34 cellular contexts compared by ENCODE assay signal in genomic region chr3:13998831-13999230, GRCh38.
"Had no signal": no experiment of that assay in that cellular context is flagged by ENCODE, and none has a peak within 500 bp of the region (broad histone marks: within the 10 kb centered on the region; RNA-seq: fewer than 3 reads in every experiment).

No MANE protein-coding gene starts in this region.

- DNase-seq: Karpas-422, Kasumi-1, MG63, MM.1S, MV-4-11, NCI-H1048, NCI-H1092, NCI-H1092 treated with DMSO at 0.1 percent for 48 hours, NCI-H1105, NCI-H1105 treated with DMSO at 0.1 percent for 48 hours, NCI-H1417, NCI-H1417 treated with DMSO at 0.1 percent for 48 hours, NCI-H1436, NCI-H1436 treated with DMSO at 0.1 percent for 48 hours, NCI-H146, NCI-H1694, NCI-H187, NCI-H187 treated with DMSO at 0.1 percent for 48 hours, NCI-H1930, NCI-H2029, NCI-H2029 treated with DMSO at 0.1 percent for 48 hours, NCI-H2081, NCI-H2081 treated with DMSO at 0.1 percent for 48 hours, NCI-H2107, NCI-H2171, NCI-H2171 treated with DMSO at 0.1 percent for 48 hours, NCI-H2227 treated with DMSO at 0.1 percent for 48 hours, NCI-H226, NCI-H345, NCI-H446, NCI-H446 treated with DMSO at 0.1 percent for 48 hours, NCI-H510A, NCI-H510A treated with DMSO at 0.1 percent for 48 hours, NCI-H524 had no signal

- H3K4me3 ChIP-seq: MG63 had no signal

- H3K36me3 ChIP-seq: MG63 had no signal

- H3K9me3 ChIP-seq: MG63 had no signal

- H3K27me3 ChIP-seq: MG63 had no signal
